In the genomic region with DNA sequence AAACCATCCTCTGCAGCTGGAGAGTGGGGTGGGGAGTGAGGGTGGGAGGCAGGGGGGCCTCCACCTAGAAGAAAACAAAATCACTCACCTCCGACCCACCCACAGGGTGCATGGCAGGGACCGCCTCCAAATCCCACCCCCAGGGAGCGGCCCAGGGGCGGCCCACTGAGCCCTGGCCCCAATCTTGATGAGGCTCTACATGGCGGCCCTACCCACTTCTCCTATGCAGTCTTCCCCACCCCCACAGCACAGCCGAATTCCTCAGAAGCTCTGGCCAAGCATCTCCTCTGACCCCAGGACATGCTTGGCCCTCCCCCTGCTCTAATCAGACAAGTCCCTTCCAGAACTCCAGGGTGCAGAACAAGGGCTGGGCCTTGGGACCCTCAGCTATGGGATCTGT, we compare ENCODE assay signal across 20 cellular contexts. TPM values are rescaled to one million over a fixed set of nuclear protein-coding genes. Genes with fewer than 3 reads are reported as not detected.
DNase-seq lines count a peak whose midpoint lies in the region; ATAC-seq and TF ChIP-seq lines count a peak whose summit lies in the region.
"Had no signal": no experiment of that assay in that cellular context is flagged by ENCODE, and none has a peak within 500 bp of the region (broad histone marks: within the 10 kb centered on the region; RNA-seq: fewer than 3 reads in every experiment).

No MANE protein-coding gene starts in this region.

- no peak for TF ChIP-seq POLR2A in right lobe of liver (IDR thresholded peaks at IDR 0.05)

- CTCF ChIA-PET in MCF 10A (lab: Yijun Ruan, JAX) (no interaction called here), mammary epithelial cell (lab: Charles Lee; ENCODE audit: low non-redundant PET) (no interaction called here), WTC11 (lab: Charles Lee) (interaction anchor here (1.2 to 2.5 kb wide), 2 partner anchors 10 to 86 kb away, joined by 6 to 10 read pairs; no protein-coding TSS in a partner anchor)

- dilution Hi-C loops in mammary epithelial cell (cut with HindIII; ENCODE audit: low sequenced_read_pairs) = no loop called here

- H3K27ac Mint-ChIP-seq in MCF 10A (ENCODE audit: low read depth, unreplicated experiment) (peak overlapping the region; percentile 19), WTC11 (no peak overlapping the region)

- no peak for TF ChIP-seq CTCF in MCF 10A (IDR thresholded peaks at IDR 0.05; ENCODE audit: unreplicated experiment)
- TF ChIP-seq CTCF in mammary epithelial cell (conservative IDR thresholded peaks at IDR 0.05 in 1 of 2, IDR thresholded peaks at IDR 0.05 in 1 of 2; ENCODE audit: extremely low read depth in 1 of 2, insufficient read depth in 1 of 2, low read depth in 1 of 2, low read length in 2 of 2) = no peak
- no peak for TF ChIP-seq CTCF in WTC11 (IDR thresholded peaks at IDR 0.05)
- TF ChIP-seq CTCF in right lobe of liver (IDR thresholded peaks at IDR 0.05) = no peak
- TF ChIP-seq CTCF in mucosa of descending colon (IDR thresholded peaks at IDR 0.05) = no peak

- BruUV-seq in MCF 10A (replicated peaks; lab: Mats Ljungman, UMichigan) (no TSS peak), mammary epithelial cell (replicated peaks; lab: Mats Ljungman, UMichigan) (no TSS peak)

- H3K9me3 ChIP-seq in mammary epithelial cell (replicated peaks; ENCODE audit: insufficient read depth, low read length) = no peaks in the 10 kb centered on the region
- no peaks in the 10 kb centered on the region for H3K9me3 ChIP-seq in right lobe of liver
- H3K9me3 ChIP-seq in mucosa of descending colon = no peaks in the 10 kb centered on the region
- H3K9me3 ChIP-seq: Peyer's patch, SJSA1 had no signal

- H3K4me3 ChIP-seq in mammary epithelial cell (replicated peaks in 1 of 3; ENCODE audit: insufficient read depth in 1 of 3, low read depth in 2 of 3, low read length in 3 of 3) (no peak overlapping the region), right lobe of liver (no peak overlapping the region), mucosa of descending colon (no peak overlapping the region)
- H3K4me3 ChIP-seq: Peyer's patch, SJSA1 had no signal

- ATAC-seq in WTC11 (peak; percentile 39), right lobe of liver (no peak), mucosa of descending colon (no peak), HG03135 (IDR thresholded peaks at IDR 0.05; ENCODE audit: unreplicated experiment) (no peak)

- no peaks in the 10 kb centered on the region for H3K79me2 ChIP-seq in mammary epithelial cell (ENCODE audit: insufficient read depth, low read length)

- in situ Hi-C loops in mammary epithelial cell (cut with MboI; ENCODE audit: low sequenced_read_pairs in 2 of 2) = no loop called here

- no peak overlapping the region for H3K4me2 ChIP-seq in mammary epithelial cell (ENCODE audit: insufficient read depth, low read depth, low read length)

- H3K36me3 ChIP-seq in mammary epithelial cell (ENCODE audit: insufficient read depth, low read length) (no peaks in the 10 kb centered on the region), right lobe of liver (no peaks in the 10 kb centered on the region), mucosa of descending colon (ENCODE audit: low read depth) (no peaks in the 10 kb centered on the region)

- H3K36me3 Mint-ChIP-seq in MCF 10A (ENCODE audit: insufficient read depth, unreplicated experiment) (peaks cover 15% of the 10 kb centered on the region), WTC11 (no peaks in the 10 kb centered on the region)

- H3K9ac ChIP-seq in mammary epithelial cell (ENCODE audit: insufficient read depth, low read length) = no peak overlapping the region

- WGBS in mammary epithelial cell (ENCODE audit: low coverage, missing lambda C conversion rate) = 67% methylated on average over 2 of the region's 6 CpGs
- 70% methylated on average over 6 of the region's 6 CpGs for WGBS in right lobe of liver (ENCODE audit: insufficient coverage, low coverage, low lambda C conversion rate, missing lambda C conversion rate)

- no peaks in the 10 kb centered on the region for H3K9me3 Mint-ChIP-seq in MCF 10A (ENCODE audit: unreplicated experiment)
- H3K9me3 Mint-ChIP-seq in WTC11 = no peaks in the 10 kb centered on the region

- intact Hi-C loops in MCF 10A (cut with micrococcal nuclease) (no loop called here), mammary epithelial cell (cut with micrococcal nuclease) (no loop called here), right lobe of liver (cut with DNase I) (loop anchor here in 1 of 2 donors (5.0 kb wide), 1 partner anchor 36 kb away; no protein-coding TSS in a partner anchor), mucosa of descending colon (cut with DNase I, micrococcal nuclease) (no loop called here)

- no peaks in the 10 kb centered on the region for H4K20me1 ChIP-seq in mammary epithelial cell (ENCODE audit: insufficient read depth, low read length)

- POLR2A ChIA-PET in MCF 10A (lab: Yijun Ruan, JAX) (no interaction called here), WTC11 (lab: Charles Lee) (no interaction called here)

- H2AFZ ChIP-seq in mammary epithelial cell (ENCODE audit: low read depth, low read length) = no peak overlapping the region

- H3K4me3 Mint-ChIP-seq in MCF 10A (ENCODE audit: unreplicated experiment) (no peak overlapping the region), WTC11 (no peak overlapping the region)

- H3K27me3 ChIP-seq in mammary epithelial cell (ENCODE audit: insufficient read depth, low read length) (no peaks in the 10 kb centered on the region), right lobe of liver (no peaks in the 10 kb centered on the region)
- H3K27me3 ChIP-seq: Peyer's patch, SJSA1 had no signal

- H3K4me1 Mint-ChIP-seq in MCF 10A (ENCODE audit: insufficient read depth, unreplicated experiment) (no peaks in the 10 kb centered on the region), WTC11 (peaks cover 10% of the 10 kb centered on the region)

- H3K27me3 Mint-ChIP-seq in MCF 10A (ENCODE audit: insufficient read depth, unreplicated experiment) (no peaks in the 10 kb centered on the region), WTC11 (ENCODE audit: low read depth) (peaks cover 34% of the 10 kb centered on the region)

- H3K27ac ChIP-seq in mammary epithelial cell (ENCODE audit: insufficient read depth, low read depth, low read length) (no peak overlapping the region), right lobe of liver (peak overlapping the region in 2 of 3 donors; percentile 88 to 89)
- H3K27ac ChIP-seq: HL-60, Peyer's patch, SJSA1 had no signal

- DNase-seq in MCF 10A (ENCODE audit: unreplicated experiment) (no peak), mammary epithelial cell (no peak), WTC11 (ENCODE audit: low spot score) (no peak), right lobe of liver (no peak), mucosa of descending colon (no peak), SHP77 (lab: John Stamatoyannopoulos, UW) (no peak)
- DNase-seq in activated T-cell treated with anti-CD3 and anti-CD28 coated beads, Interleukin-2, amount 50 U/mL, for 48 hours = no peak
- DNase-seq: DMS53, GF-D8, KG1, NCI-H1092 treated with DMSO at 0.1 percent for 48 hours, NCI-H1436 treated with DMSO at 0.1 percent for 48 hours, NCI-H2029, NCI-H446, NCI-H526, Peyer's patch, SW 1271 had no signal

- H3K4me1 ChIP-seq in mammary epithelial cell (ENCODE audit: insufficient read depth, low read length) = no peaks in the 10 kb centered on the region
- peaks cover 0 to 60% (median 26%) of the 10 kb centered on the region in 4 donors for H3K4me1 ChIP-seq in right lobe of liver
- no peaks in the 10 kb centered on the region for H3K4me1 ChIP-seq in mucosa of descending colon (ENCODE audit: low read depth)
- H3K4me1 ChIP-seq: Peyer's patch had no signal

TF ChIP-seq in WTC11, 78 proteins besides CTCF, POLR2A, EP300 and RAD21 (continues in another document):
- no peak for TF ChIP-seq NR2C2 (CRISPR knock-in tag; IDR thresholded peaks at IDR 0.05)
- TF ChIP-seq ELF4 (CRISPR knock-in tag; IDR thresholded peaks at IDR 0.05; ENCODE audit: low read depth) = no peak
- no peak for TF ChIP-seq PRRX2 (CRISPR knock-in tag; IDR thresholded peaks at IDR 0.05)
- no peak for TF ChIP-seq TEAD4 (CRISPR knock-in tag; IDR thresholded peaks at IDR 0.05)
- TF ChIP-seq, protein P1, sequence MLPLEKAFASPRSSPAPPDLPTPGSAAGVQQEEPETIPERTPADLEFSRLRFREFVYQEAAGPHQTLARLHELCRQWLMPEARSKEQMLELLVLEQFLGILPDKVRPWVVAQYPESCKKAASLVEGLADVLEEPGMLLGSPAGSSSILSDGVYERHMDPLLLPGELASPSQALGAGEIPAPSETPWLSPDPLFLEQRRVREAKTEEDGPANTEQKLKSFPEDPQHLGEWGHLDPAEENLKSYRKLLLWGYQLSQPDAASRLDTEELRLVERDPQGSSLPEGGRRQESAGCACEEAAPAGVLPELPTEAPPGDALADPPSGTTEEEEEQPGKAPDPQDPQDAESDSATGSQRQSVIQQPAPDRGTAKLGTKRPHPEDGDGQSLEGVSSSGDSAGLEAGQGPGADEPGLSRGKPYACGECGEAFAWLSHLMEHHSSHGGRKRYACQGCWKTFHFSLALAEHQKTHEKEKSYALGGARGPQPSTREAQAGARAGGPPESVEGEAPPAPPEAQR (CRISPR knock-in tag; IDR thresholded peaks at IDR 0.05) = no peak
- no peak for TF ChIP-seq ZNF416 (CRISPR knock-in tag; IDR thresholded peaks at IDR 0.05)
- TF ChIP-seq MYBL2 (CRISPR knock-in tag; IDR thresholded peaks at IDR 0.05) = no peak
- TF ChIP-seq GABPB1 (CRISPR knock-in tag; IDR thresholded peaks at IDR 0.05) = no peak
- no peak for TF ChIP-seq SP1 (CRISPR knock-in tag; conservative IDR thresholded peaks at IDR 0.05)
- TF ChIP-seq TEAD1 (CRISPR knock-in tag; IDR thresholded peaks at IDR 0.05) = no peak
- TF ChIP-seq, protein P2, sequence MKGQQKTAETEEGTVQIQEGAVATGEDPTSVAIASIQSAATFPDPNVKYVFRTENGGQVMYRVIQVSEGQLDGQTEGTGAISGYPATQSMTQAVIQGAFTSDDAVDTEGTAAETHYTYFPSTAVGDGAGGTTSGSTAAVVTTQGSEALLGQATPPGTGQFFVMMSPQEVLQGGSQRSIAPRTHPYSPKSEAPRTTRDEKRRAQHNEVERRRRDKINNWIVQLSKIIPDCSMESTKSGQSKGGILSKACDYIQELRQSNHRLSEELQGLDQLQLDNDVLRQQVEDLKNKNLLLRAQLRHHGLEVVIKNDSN (CRISPR knock-in tag; IDR thresholded peaks at IDR 0.05) = no peak
- no peak for TF ChIP-seq ESRRA (CRISPR knock-in tag; IDR thresholded peaks at IDR 0.05; ENCODE audit: borderline replicate concordance)

RNA-seq across cellular contexts. Expression of a gene that starts 18.2 kb away (rescaled TPM):
- total RNA-seq in MCF 10A (2022) = 114 and 120 TPM in 2 replicates
- 100 to 1,000 TPM; 126 to 452 TPM for total RNA-seq in mammary epithelial cell
- 217 TPM for polyA plus RNA-seq in mammary epithelial cell
- polyA minus RNA-seq in mammary epithelial cell = 278 TPM
- 611 to 742 TPM (median 654 TPM) in 3 replicates for total RNA-seq in WTC11 (2021)
- total RNA-seq in right lobe of liver = 100 to 1,000 TPM in 4 of 6 experiments, 10 to 100 TPM in 2; 76.5 to 290 (median 217) TPM
- total RNA-seq in mucosa of descending colon = 100 to 1,000 TPM in 2 of 3 donors, 10 to 100 TPM in 1; 87.2 to 115 (median 102) TPM

RNA-seq across cellular contexts. Expression of a gene that starts 50.6 kb away (rescaled TPM):
- total RNA-seq in MCF 10A (2022) (116 and 123 TPM in 2 replicates), mammary epithelial cell (10 to 100 TPM; 59.0 to 94.2 TPM), WTC11 (2021) (99.6 to 120 TPM (median 106 TPM) in 3 replicates), right lobe of liver (100 to 1,000 TPM in 2 of 6 experiments, 10 to 100 TPM in 4; 61.8 to 115 (median 89.9) TPM), mucosa of descending colon (100 to 1,000 TPM in 2 of 3 donors, 10 to 100 TPM in 1; 99.8 to 143 (median 138) TPM)
- polyA plus RNA-seq in mammary epithelial cell = 65.9 TPM
- 74.3 TPM for polyA minus RNA-seq in mammary epithelial cell
